In the genomic region with DNA sequence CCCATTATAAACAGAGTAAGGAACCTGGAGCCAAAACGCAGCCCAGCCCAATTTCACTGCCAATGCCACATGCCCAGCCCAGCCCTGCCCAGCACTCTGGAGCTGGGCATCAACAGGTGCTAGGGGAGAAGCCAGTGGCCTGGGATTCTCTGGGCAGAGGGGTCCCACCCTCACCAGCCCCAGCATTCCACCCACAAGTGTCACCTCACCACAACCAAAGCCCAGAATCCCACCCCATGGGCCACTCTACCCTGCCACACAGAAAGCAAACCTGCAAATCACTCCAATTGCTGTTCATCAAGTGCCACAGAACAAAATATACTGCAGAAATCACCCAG, we compare ENCODE assay signal across 20 cellular contexts.
DNase-seq lines count a peak whose midpoint lies in the region; ATAC-seq and TF ChIP-seq lines count a peak whose summit lies in the region.
"Had no signal": no experiment of that assay in that cellular context is flagged by ENCODE, and none has a peak within 500 bp of the region (broad histone marks: within the 10 kb centered on the region; RNA-seq: fewer than 3 reads in every experiment).

No MANE protein-coding gene starts in this region.

- DNase-seq in activated CD8-positive, alpha-beta memory T cell treated with anti-CD3 and anti-CD28 coated beads for 24 hours: peak; percentile 4
- no peak for DNase-seq in activated CD8-positive, alpha-beta memory T cell treated with anti-CD3 and anti-CD28 coated beads, Interleukin-2, amount 10 ng/mL, durations not matched to agents 7 days and 5 days
- DNase-seq in coronary artery (ENCODE audit: low spot score): peak; percentile 54
- DNase-seq in myocyte (ENCODE audit: low read depth): peak; percentile 91
- DNase-seq in upper lobe of right lung: no peak
- DNase-seq in MCF 10A (ENCODE audit: unreplicated experiment): no peak
- DNase-seq in effector memory CD8-positive, alpha-beta T cell: no peak
- DNase-seq: Calu3; CD8-positive, alpha-beta memory T cell; HFFc6; Karpas-422; NCI-H1417 treated with DMSO at 0.1 percent for 48 hours; NCI-H187; NCI-H446 treated with DMSO at 0.1 percent for 48 hours; NCI-H526 treated with DMSO at 0.1 percent for 48 hours; Right ventricle myocardium superior had no signal

- no peak for TF ChIP-seq CTCF in coronary artery (IDR thresholded peaks at IDR 0.05)
- TF ChIP-seq CTCF in upper lobe of right lung (IDR thresholded peaks at IDR 0.05): no peak
- TF ChIP-seq CTCF in MCF 10A (IDR thresholded peaks at IDR 0.05; ENCODE audit: unreplicated experiment): no peak

- H3K27me3 ChIP-seq in upper lobe of right lung: no peaks in the 10 kb centered on the region

- ATAC-seq in activated CD8-positive, alpha-beta memory T cell treated with anti-CD3 and anti-CD28 coated beads, Interleukin-2, amount 10 ng/mL, durations not matched to agents 7 days and 5 days: no peak
- ATAC-seq in upper lobe of right lung (no peak), GM21390 (IDR thresholded peaks at IDR 0.05; ENCODE audit: unreplicated experiment) (no peak)
- ATAC-seq in effector memory CD8-positive, alpha-beta T cell (replicated peaks): no peak

- H3K4me3 Mint-ChIP-seq in activated CD8-positive, alpha-beta memory T cell treated with anti-CD3 and anti-CD28 coated beads, Interleukin-2, amount 10 ng/mL, durations not matched to agents 7 days and 5 days: no peak overlapping the region
- no peak overlapping the region for H3K4me3 Mint-ChIP-seq in MCF 10A (ENCODE audit: unreplicated experiment)
- H3K4me3 Mint-ChIP-seq in effector memory CD8-positive, alpha-beta T cell: no peak overlapping the region
- H3K4me3 Mint-ChIP-seq: CD8-positive, alpha-beta memory T cell; HFFc6 had no signal

- CTCF ChIA-PET in activated CD8-positive, alpha-beta memory T cell treated with anti-CD3 and anti-CD28 coated beads, Interleukin-2, amount 10 ng/mL, durations not matched to agents 7 days and 5 days (lab: Charles Lee): no interaction called here
- CTCF ChIA-PET in MCF 10A (lab: Yijun Ruan, JAX): interaction anchor here (1.2 kb wide), 1 partner anchor 12 kb away, joined by 6 read pairs; no protein-coding TSS in a partner anchor

- H3K27ac ChIP-seq in coronary artery: peak overlapping the region in 1 of 2 donors; percentile 69
- H3K27ac ChIP-seq in upper lobe of right lung: peak overlapping the region; percentile 55
- H3K27ac ChIP-seq: 22Rv1, C4-2B had no signal

- peaks cover 1% of the 10 kb centered on the region for H3K4me1 Mint-ChIP-seq in activated CD8-positive, alpha-beta memory T cell treated with anti-CD3 and anti-CD28 coated beads, Interleukin-2, amount 10 ng/mL, durations not matched to agents 7 days and 5 days
- H3K4me1 Mint-ChIP-seq in MCF 10A (ENCODE audit: insufficient read depth, unreplicated experiment): no peaks in the 10 kb centered on the region
- peaks cover 6 to 7% of the 10 kb centered on the region in 2 donors for H3K4me1 Mint-ChIP-seq in effector memory CD8-positive, alpha-beta T cell (ENCODE audit: low read depth in 2 of 2)

- peaks cover 8% of the 10 kb centered on the region for H3K4me1 ChIP-seq in upper lobe of right lung

- peaks cover 22% of the 10 kb centered on the region for H3K27me3 Mint-ChIP-seq in activated CD8-positive, alpha-beta memory T cell treated with anti-CD3 and anti-CD28 coated beads, Interleukin-2, amount 10 ng/mL, durations not matched to agents 7 days and 5 days
- no peaks in the 10 kb centered on the region for H3K27me3 Mint-ChIP-seq in MCF 10A (ENCODE audit: insufficient read depth, unreplicated experiment)
- peaks cover 46 to 92% of the 10 kb centered on the region in 2 donors for H3K27me3 Mint-ChIP-seq in effector memory CD8-positive, alpha-beta T cell

- H3K4me3 ChIP-seq in coronary artery: no peak overlapping the region
- no peak overlapping the region for H3K4me3 ChIP-seq in upper lobe of right lung
- H3K4me3 ChIP-seq: SK-N-MC had no signal

- no peak overlapping the region for H3K27ac Mint-ChIP-seq in activated CD8-positive, alpha-beta memory T cell treated with anti-CD3 and anti-CD28 coated beads, Interleukin-2, amount 10 ng/mL, durations not matched to agents 7 days and 5 days
- no peak overlapping the region for H3K27ac Mint-ChIP-seq in MCF 10A (ENCODE audit: low read depth, unreplicated experiment)
- no peak overlapping the region for H3K27ac Mint-ChIP-seq in effector memory CD8-positive, alpha-beta T cell
- H3K27ac Mint-ChIP-seq: CD8-positive, alpha-beta memory T cell; HFFc6 had no signal

- no TSS peak for BruUV-seq in MCF 10A (replicated peaks; lab: Mats Ljungman, UMichigan)

- no peaks in the 10 kb centered on the region for H3K36me3 ChIP-seq in upper lobe of right lung

- POLR2A ChIA-PET in MCF 10A (lab: Yijun Ruan, JAX): no interaction called here

- no peaks in the 10 kb centered on the region for H3K36me3 Mint-ChIP-seq in activated CD8-positive, alpha-beta memory T cell treated with anti-CD3 and anti-CD28 coated beads, Interleukin-2, amount 10 ng/mL, durations not matched to agents 7 days and 5 days
- no peaks in the 10 kb centered on the region for H3K36me3 Mint-ChIP-seq in MCF 10A (ENCODE audit: insufficient read depth, unreplicated experiment)
- H3K36me3 Mint-ChIP-seq in effector memory CD8-positive, alpha-beta T cell (ENCODE audit: insufficient read depth): no peaks in the 10 kb centered on the region
- H3K36me3 Mint-ChIP-seq: CD8-positive, alpha-beta memory T cell had no signal

- H3K9me3 ChIP-seq in upper lobe of right lung: no peaks in the 10 kb centered on the region

- intact Hi-C loops in upper lobe of right lung (cut with DNase I): no loop called here
- intact Hi-C loops in MCF 10A (cut with micrococcal nuclease): no loop called here

- no peaks in the 10 kb centered on the region for H3K9me3 Mint-ChIP-seq in activated CD8-positive, alpha-beta memory T cell treated with anti-CD3 and anti-CD28 coated beads, Interleukin-2, amount 10 ng/mL, durations not matched to agents 7 days and 5 days (ENCODE audit: low read depth)
- H3K9me3 Mint-ChIP-seq in MCF 10A (ENCODE audit: unreplicated experiment): no peaks in the 10 kb centered on the region
- no peaks in the 10 kb centered on the region for H3K9me3 Mint-ChIP-seq in effector memory CD8-positive, alpha-beta T cell
- H3K9me3 Mint-ChIP-seq: CD8-positive, alpha-beta memory T cell; HFFc6 had no signal

Comparison
In these comparisons a context has a peak if more than half of its experiments do, and no peak if none do; other contexts are left out.
1. DNase-seq: peak in activated CD8-positive, alpha-beta memory T cell treated with anti-CD3 and anti-CD28 coated beads for 24 hours (single experiment), coronary artery (single experiment) and myocyte (single experiment); none in activated CD8-positive, alpha-beta memory T cell treated with anti-CD3 and anti-CD28 coated beads, Interleukin-2, amount 10 ng/mL, durations not matched to agents 7 days and 5 days (single experiment), upper lobe of right lung (single experiment), MCF 10A (single experiment) and effector memory CD8-positive, alpha-beta T cell (0 of 3).